In genomic region chr19:16376649-16377048, GRCh38 we compare ENCODE assay signal across 8 cellular contexts. TPM values are rescaled to one million over a fixed set of nuclear protein-coding genes. Genes with fewer than 3 reads are reported as not detected.
DNase-seq lines count a peak whose midpoint lies in the region; ATAC-seq and TF ChIP-seq lines count a peak whose summit lies in the region.

No MANE protein-coding gene starts in this region.

- H3K9me3 ChIP-seq in Peyer's patch (no peaks in the 10 kb centered on the region), fibroblast of lung (ENCODE audit: control insufficient read depth, insufficient read depth, low read depth, low read length) (no peaks in the 10 kb centered on the region), adrenal gland (replicated peaks in 1 of 3) (no peaks in the 10 kb centered on the region)

- H3K27ac ChIP-seq in Peyer's patch (no peak overlapping the region), fibroblast of lung (ENCODE audit: insufficient read depth, low read length) (no peak overlapping the region), adrenal gland (peak overlapping the region in 1 of 5 donors; percentile 63)

- WGBS in adrenal gland, 4 donors, result 80 to 95% (median 88%) methylated on average over 2 to 18 of the region's 18 CpGs

- H3K4me1 Mint-ChIP-seq in activated T-cell treated with anti-CD3 and anti-CD28 coated beads, Interleukin-2, amount 50 U/mL, for 4 hours (ENCODE audit: low read depth), result peaks cover 70% of the 10 kb centered on the region
- peaks cover 66% of the 10 kb centered on the region for H3K4me1 Mint-ChIP-seq in activated T-cell treated with anti-CD3 and anti-CD28 coated beads, Interleukin-2, amount 50 U/mL, for 24 hours (ENCODE audit: low read depth)

- H3K4me3 ChIP-seq in Peyer's patch, result no peak overlapping the region
- no peak overlapping the region for H3K4me3 ChIP-seq in fibroblast of lung (replicated peaks in 1 of 4; ENCODE audit: control extremely low read depth in 1 of 4, insufficient read depth in 1 of 4, low read depth in 3 of 4, low read length in 4 of 4)
- no peak overlapping the region for H3K4me3 ChIP-seq in adrenal gland

- peaks cover 0 to 37% (median 0%) of the 10 kb centered on the region in 3 donors for H3K36me3 ChIP-seq in Peyer's patch
- H3K36me3 ChIP-seq in fibroblast of lung (ENCODE audit: control insufficient read depth, insufficient read depth, low read length), result peaks cover 17% of the 10 kb centered on the region
- peaks cover 0 to 30% of the 10 kb centered on the region in 2 donors for H3K36me3 ChIP-seq in adrenal gland (replicated peaks in 1 of 2)

- no peak overlapping the region for H3K27ac Mint-ChIP-seq in activated T-cell treated with anti-CD3 and anti-CD28 coated beads, Interleukin-2, amount 50 U/mL, for 24 hours

- intact Hi-C loops in adrenal gland (cut with DNase I), result loop anchor here in 1 of 2 donors (10.0 kb wide), 1 partner anchor 342 kb away; no protein-coding TSS in a partner anchor

- no peak overlapping the region for H3K4me2 ChIP-seq in fibroblast of lung (ENCODE audit: extremely low read depth, insufficient read depth, low read length)

- H3K4me3 Mint-ChIP-seq in activated T-cell treated with anti-CD3 and anti-CD28 coated beads, Interleukin-2, amount 50 U/mL, for 4 hours, result no peak overlapping the region
- H3K4me3 Mint-ChIP-seq in activated T-cell treated with anti-CD3 and anti-CD28 coated beads, Interleukin-2, amount 50 U/mL, for 24 hours, result no peak overlapping the region

- no peaks in the 10 kb centered on the region for H3K9me3 Mint-ChIP-seq in activated T-cell treated with anti-CD3 and anti-CD28 coated beads, Interleukin-2, amount 50 U/mL, for 4 hours
- H3K9me3 Mint-ChIP-seq in activated T-cell treated with anti-CD3 and anti-CD28 coated beads, Interleukin-2, amount 50 U/mL, for 24 hours, result no peaks in the 10 kb centered on the region

- ATAC-seq in activated T-cell treated with anti-CD3 and anti-CD28 coated beads, Interleukin-2, amount 50 U/mL, for 4 hours, result peak; percentile 39 to 50

- no peaks in the 10 kb centered on the region for H4K20me1 ChIP-seq in fibroblast of lung (ENCODE audit: control insufficient read depth, extremely low read depth, insufficient read depth, low read length)

- peak; percentile 35 for DNase-seq in activated T-cell treated with anti-CD3 and anti-CD28 coated beads, Interleukin-2, amount 50 U/mL, for 4 hours
- DNase-seq in activated T-cell treated with anti-CD3 and anti-CD28 coated beads, Interleukin-2, amount 50 U/mL, for 24 hours, result no peak
- DNase-seq in Peyer's patch (peak in 2 of 3 donors; percentile 44 to 47), fibroblast of lung (ENCODE audit: low read depth in 2 of 2) (no peak), putamen (ENCODE audit: low spot score) (no peak), AG08395 (ENCODE audit: low spot score) (no peak), adrenal gland (no peak)
- peak; percentile 66 for DNase-seq in stimulated activated CD8-positive, alpha-beta memory T cell treated with anti-CD3 and anti-CD28 coated beads, Interleukin-4, amount 100 ng/mL, for 48 hours

- no peaks in the 10 kb centered on the region for H3K27me3 Mint-ChIP-seq in activated T-cell treated with anti-CD3 and anti-CD28 coated beads, Interleukin-2, amount 50 U/mL, for 4 hours (ENCODE audit: low read depth)
- H3K27me3 Mint-ChIP-seq in activated T-cell treated with anti-CD3 and anti-CD28 coated beads, Interleukin-2, amount 50 U/mL, for 24 hours, result peaks cover 8% of the 10 kb centered on the region

- no peaks in the 10 kb centered on the region for H3K79me2 ChIP-seq in fibroblast of lung (ENCODE audit: control insufficient read depth, insufficient read depth, low read length)

- TF ChIP-seq CTCF in Peyer's patch (IDR thresholded peaks at IDR 0.05) (peak in 3 of 6 experiments; percentile 12 to 18 (median 14)), fibroblast of lung (conservative IDR thresholded peaks at IDR 0.05 in 1 of 2, IDR thresholded peaks at IDR 0.05 in 1 of 2; ENCODE audit: low read depth in 1 of 2, low read length in 2 of 2) (peak; percentile 13 to 39), adrenal gland (IDR thresholded peaks at IDR 0.05) (peak in 1 of 6 experiments; percentile 19)

- H3K27me3 ChIP-seq in Peyer's patch, result no peaks in the 10 kb centered on the region
- H3K27me3 ChIP-seq in fibroblast of lung (ENCODE audit: control insufficient read depth, insufficient read depth, low read length), result no peaks in the 10 kb centered on the region
- H3K27me3 ChIP-seq in adrenal gland, result no peaks in the 10 kb centered on the region

- TF ChIP-seq POLR2A in Peyer's patch (IDR thresholded peaks at IDR 0.05) (no peak), adrenal gland (IDR thresholded peaks at IDR 0.05) (no peak)

- no peak overlapping the region for H3K9ac ChIP-seq in fibroblast of lung (ENCODE audit: insufficient read depth, low read length)

- peaks cover 7 to 29% (median 15%) of the 10 kb centered on the region in 4 donors for H3K4me1 ChIP-seq in Peyer's patch
- H3K4me1 ChIP-seq in fibroblast of lung (ENCODE audit: control insufficient read depth, extremely low read depth, insufficient read depth, low read length), result peaks cover 30% of the 10 kb centered on the region
- peaks cover 0 to 25% of the 10 kb centered on the region in 2 donors for H3K4me1 ChIP-seq in adrenal gland (replicated peaks in 1 of 2)

- peaks cover 28% of the 10 kb centered on the region for H3K36me3 Mint-ChIP-seq in activated T-cell treated with anti-CD3 and anti-CD28 coated beads, Interleukin-2, amount 50 U/mL, for 4 hours (ENCODE audit: insufficient read depth)
- H3K36me3 Mint-ChIP-seq in activated T-cell treated with anti-CD3 and anti-CD28 coated beads, Interleukin-2, amount 50 U/mL, for 24 hours (ENCODE audit: low read depth), result peaks cover 59% of the 10 kb centered on the region

- no peak overlapping the region for H2AFZ ChIP-seq in fibroblast of lung (ENCODE audit: low read length)

RNA-seq across cellular contexts. Expression of gene KLF2, which starts 52.0 kb away (rescaled TPM):
- total RNA-seq in activated T-cell treated with anti-CD3 and anti-CD28 coated beads, Interleukin-2, amount 50 U/mL, for 4 hours, result 1 to 10 TPM; 1.4 to 2.5 (median 2.4) TPM
- 100 to 1,000 TPM in 1 of 4 donors, 10 to 100 TPM in 3; 12.1 to 129 (median 37.2) TPM for total RNA-seq in Peyer's patch
- 3.3 and 19.2 TPM in 2 replicates for total RNA-seq in fibroblast of lung
- polyA plus RNA-seq in fibroblast of lung, result 6.7 and 11.5 TPM in 2 replicates
- polyA plus RNA-seq in fibroblast of lung (2012), result 27.0 and 30.4 TPM in 2 replicates
- 7.7 and 14.6 TPM in 2 replicates for polyA minus RNA-seq in fibroblast of lung (ENCODE audit: low replicate concordance)
- 10 to 100 TPM in 7 of 8 donors, 1 to 10 TPM in 1; 3.4 to 52.3 (median 27.0) TPM for total RNA-seq in adrenal gland
- polyA plus RNA-seq in adrenal gland, result 10 to 100 TPM in 1 of 3 donors, 1 to 10 TPM in 2; 7.0 to 29.3 (median 9.6) TPM

Comparison
In these comparisons a context has a peak if more than half of its experiments do, and no peak if none do; other contexts are left out.
1. DNase-seq: peak in activated T-cell treated with anti-CD3 and anti-CD28 coated beads, Interleukin-2, amount 50 U/mL, for 4 hours (single experiment), Peyer's patch (2 of 3) and stimulated activated CD8-positive, alpha-beta memory T cell treated with anti-CD3 and anti-CD28 coated beads, Interleukin-4, amount 100 ng/mL, for 48 hours (single experiment); none in activated T-cell treated with anti-CD3 and anti-CD28 coated beads, Interleukin-2, amount 50 U/mL, for 24 hours (single experiment), fibroblast of lung (0 of 2), putamen (single experiment), AG08395 (single experiment) and adrenal gland (0 of 7).